In genomic region chr2:9002313-9002636, GRCh38 we compare ENCODE assay signal across 9 cellular contexts. TPM values are rescaled to one million over a fixed set of nuclear protein-coding genes. Genes with fewer than 3 reads are reported as not detected.
DNase-seq lines count a peak whose midpoint lies in the region; ATAC-seq, FAIRE-seq and TF ChIP-seq lines count a peak whose summit lies in the region.
"Had no signal": no experiment of that assay in that cellular context is flagged by ENCODE, and none has a peak within 500 bp of the region (broad histone marks: within the 10 kb centered on the region; RNA-seq: fewer than 3 reads in every experiment).

No MANE protein-coding gene starts in this region.

- no peaks in the 10 kb centered on the region for H4K20me1 ChIP-seq in H9 (ENCODE audit: control insufficient read depth, insufficient read depth, insufficient read length)

- H3K36me3 ChIP-seq in skeletal muscle satellite cell (ENCODE audit: insufficient read depth, low read length): no peaks in the 10 kb centered on the region

- H3K56ac ChIP-seq in H9 (ENCODE audit: insufficient read length, low read depth, low read length): no peak overlapping the region

- H3K9me3 ChIP-seq in H9 (ENCODE audit: control insufficient read depth, low read depth, low read length) (no peaks in the 10 kb centered on the region), skeletal muscle satellite cell (replicated peaks; ENCODE audit: low read length) (no peaks in the 10 kb centered on the region)

- H3K4ac ChIP-seq in H9 (ENCODE audit: low read depth, low read length): no peak overlapping the region

- intact Hi-C loops in activated B cell treated with CpG ODN at 0.5 μM for 24 hours (cut with micrococcal nuclease): loop anchor here (2.0 to 5.0 kb wide), 3 partner anchors 17 to 420 kb away; partner anchors contain the start of genes CPSF3, ITGB1BP1 and KIDINS220

- H4K5ac ChIP-seq in H9 (ENCODE audit: insufficient read length, low read depth, low read length): no peak overlapping the region

- H3K27me3 ChIP-seq in H9 (ENCODE audit: insufficient read depth, low read length): no peaks in the 10 kb centered on the region
- H3K27me3 ChIP-seq in skeletal muscle satellite cell (ENCODE audit: control insufficient read depth, insufficient read depth, low read length): no peaks in the 10 kb centered on the region

- H2BK120ac ChIP-seq in H9 (ENCODE audit: low read depth, low read length, poor library complexity, severe bottlenecking): no peak overlapping the region

- peaks cover 11% of the 10 kb centered on the region for H3K23me2 ChIP-seq in H9 (ENCODE audit: insufficient read length, low read depth, low read length, poor library complexity, severe bottlenecking)

- no peak overlapping the region for H2BK15ac ChIP-seq in H9 (ENCODE audit: low read depth, low read length)

- no CpG with 5 or more reads among the region's 7 CpGs for WGBS in H9 (ENCODE audit: extremely low coverage, insufficient read length, low lambda C conversion rate)

- H2BK20ac ChIP-seq in H9 (ENCODE audit: low read depth, low read length, poor library complexity, severe bottlenecking): no peak overlapping the region

- no peak overlapping the region for H3K23ac ChIP-seq in H9 (ENCODE audit: insufficient read length, low read depth, low read length)

- no peak overlapping the region for H3T11ph ChIP-seq in H9 (ENCODE audit: low read length)

- H3K14ac ChIP-seq in H9 (ENCODE audit: insufficient read depth, low read length): no peak overlapping the region

- H2BK5ac ChIP-seq in H9 (ENCODE audit: insufficient read length, low read length): no peak overlapping the region

- no peak overlapping the region for H3K18ac ChIP-seq in H9 (ENCODE audit: insufficient read length, low read depth, low read length)

- ATAC-seq in activated B cell treated with CpG ODN at 0.5 μM for 24 hours (ENCODE audit: low read depth): no peak

- peak overlapping the region; percentile 97 for H3K4me2 ChIP-seq in H9 (ENCODE audit: insufficient read depth, insufficient read length, low read length)
- peak overlapping the region; percentile 92 for H3K4me2 ChIP-seq in skeletal muscle satellite cell (ENCODE audit: low read length)

- H2AFZ ChIP-seq in H9 (ENCODE audit: low read length): no peak overlapping the region

- H3K36me3 Mint-ChIP-seq in H9 (ENCODE audit: insufficient read depth in 1 of 3, low read depth in 3 of 3) (peaks cover 0 to 6% (median 3%) of the 10 kb centered on the region in 3 experiments; a peak in 4 of 7 replicates), activated B cell treated with CpG ODN at 0.5 μM for 24 hours (ENCODE audit: low read depth) (no peaks in the 10 kb centered on the region)

- no peak overlapping the region for H4K91ac ChIP-seq in H9 (ENCODE audit: insufficient read length, low read depth, low read length)

- H3K4me1 ChIP-seq in H9 (ENCODE audit: insufficient read depth, low read length) (no peaks in the 10 kb centered on the region; the same call in 1 of the 2 replicates), skeletal muscle satellite cell (ENCODE audit: control insufficient read depth, insufficient read depth, low read length) (peaks cover 29% of the 10 kb centered on the region)

- H2BK12ac ChIP-seq in H9 (ENCODE audit: insufficient read length, low read depth, low read length): no peak overlapping the region

- POLR2A ChIA-PET in activated B cell treated with CpG ODN at 0.5 μM for 24 hours (lab: Charles Lee): no interaction called here

- peaks cover 2% of the 10 kb centered on the region; the same call in 1 of the 2 replicates for H3K79me2 ChIP-seq in H9 (ENCODE audit: insufficient read depth, low read length)

- CTCF ChIA-PET in activated B cell treated with CpG ODN at 0.5 μM for 24 hours (lab: Charles Lee): no interaction called here

- H3K4me3 Mint-ChIP-seq in H9: peak overlapping the region; percentile 84 to 98
- peak overlapping the region; percentile 82 for H3K4me3 Mint-ChIP-seq in activated B cell treated with CpG ODN at 0.5 μM for 24 hours

- DNase-seq in H9 (no peak), activated B cell treated with CpG ODN at 0.5 μM for 24 hours (no peak), foreskin fibroblast (no peak), kidney glomerular epithelial cell (lab: John Stamatoyannopoulos, UW) (no peak), NCI-H187 treated with DMSO at 0.1 percent for 48 hours (lab: John Stamatoyannopoulos, UW) (no peak), urothelium cell line (ENCODE audit: low spot score) (no peak)

- H3K9me3 Mint-ChIP-seq in H9 (peaks cover 0 to 6% of the 10 kb centered on the region in 2 experiments; a peak in 2 of 5 replicates), activated B cell treated with CpG ODN at 0.5 μM for 24 hours (no peaks in the 10 kb centered on the region)

- peaks cover 37 to 41% of the 10 kb centered on the region in 2 experiments for H3K4me1 Mint-ChIP-seq in H9
- H3K4me1 Mint-ChIP-seq in activated B cell treated with CpG ODN at 0.5 μM for 24 hours: peaks cover 11% of the 10 kb centered on the region

- H3K27me3 Mint-ChIP-seq in H9 (ENCODE audit: low read depth): peaks cover 5% of the 10 kb centered on the region
- peaks cover 4% of the 10 kb centered on the region for H3K27me3 Mint-ChIP-seq in activated B cell treated with CpG ODN at 0.5 μM for 24 hours

- H3K4me3 ChIP-seq in foreskin fibroblast (ENCODE audit: low read depth in 1 of 2, low read length in 2 of 2): peak overlapping the region; percentile 64 to 73
- peak overlapping the region; percentile 91 for H3K4me3 ChIP-seq in skeletal muscle satellite cell (ENCODE audit: low read length)

- TF ChIP-seq CTCF in H9 (conservative IDR thresholded peaks at IDR 0.05): no peak
- no peak for TF ChIP-seq CTCF in activated B cell treated with CpG ODN at 0.5 μM for 24 hours (IDR thresholded peaks at IDR 0.05)
- TF ChIP-seq CTCF in foreskin fibroblast (IDR thresholded peaks at IDR 0.05; ENCODE audit: low read depth, low read length): no peak

- no peak overlapping the region for H3K27ac ChIP-seq in H9 (ENCODE audit: insufficient read length, low read depth, low read length)

- H2AK5ac ChIP-seq in H9 (ENCODE audit: insufficient read length, low read length): no peak overlapping the region

- H4K8ac ChIP-seq in H9 (replicated peaks; ENCODE audit: insufficient read length, low read depth, low read length): no peak overlapping the region

- no peaks in the 10 kb centered on the region for H3K79me1 ChIP-seq in H9 (ENCODE audit: insufficient read depth, low read depth, low read length, poor library complexity, severe bottlenecking)

- H3K9ac ChIP-seq in H9 (ENCODE audit: extremely low read depth, insufficient read length, low read length) (no peak overlapping the region), skeletal muscle satellite cell (ENCODE audit: low read depth, low read length) (peak overlapping the region; percentile 75)

- no peak for FAIRE-seq in urothelium cell line (lab: Jason Lieb, UNC)
- FAIRE-seq: colon, GM19239 had no signal

- H3K27ac Mint-ChIP-seq in H9: no peak overlapping the region
- no peak overlapping the region for H3K27ac Mint-ChIP-seq in activated B cell treated with CpG ODN at 0.5 μM for 24 hours

RNA-seq across cellular contexts. Expression of gene MBOAT2, which starts 1.2 kb away (rescaled TPM):
- total RNA-seq in H9 (2021) (20.2 and 23.4 TPM in 2 replicates), activated B cell treated with CpG ODN at 0.5 μM for 24 hours (0.69 and 1.7 TPM in 2 replicates)
- 15.9 and 17.5 TPM in 2 replicates for total RNA-seq in skeletal muscle satellite cell (2012; rRNA removed)
